Comparison of ENCODE assay signal across 1 cellular context in genomic region chr7:104548861-104549260, GRCh38.
TF ChIP-seq lines count a peak whose summit lies in the region.

No MANE protein-coding gene starts in this region.

TF ChIP-seq in HepG2, 621 proteins besides CTCF, POLR2A, EP300 and RAD21 (continued from another document):
- TF ChIP-seq PAXIP1 (CRISPR knock-in tag; conservative IDR thresholded peaks at IDR 0.05), result no peak
- no peak for TF ChIP-seq MTF2 (CRISPR knock-in tag; IDR thresholded peaks at IDR 0.05; ENCODE audit: borderline replicate concordance)
- no peak for TF ChIP-seq SNAPC2 (CRISPR knock-in tag; IDR thresholded peaks at IDR 0.05)
- TF ChIP-seq JDP2 (CRISPR knock-in tag; IDR thresholded peaks at IDR 0.05; ENCODE audit: borderline replicate concordance), result no peak
- no peak for TF ChIP-seq ZBTB3 (CRISPR knock-in tag; IDR thresholded peaks at IDR 0.05; ENCODE audit: borderline replicate concordance, low read depth)
- no peak for TF ChIP-seq ZBTB14 (CRISPR knock-in tag; IDR thresholded peaks at IDR 0.05)
- no peak for TF ChIP-seq ARNT2 (CRISPR knock-in tag; IDR thresholded peaks at IDR 0.05; ENCODE audit: low read depth)
- TF ChIP-seq NFE2 (CRISPR knock-in tag; IDR thresholded peaks at IDR 0.05), result no peak
- TF ChIP-seq ZFP82 (CRISPR knock-in tag; IDR thresholded peaks at IDR 0.05; ENCODE audit: borderline replicate concordance), result no peak
- TF ChIP-seq KAT2B (IDR thresholded peaks at IDR 0.05; ENCODE audit: borderline replicate concordance, low read depth, low read length), result no peak
- no peak for TF ChIP-seq MED8 (CRISPR knock-in tag; IDR thresholded peaks at IDR 0.05; ENCODE audit: insufficient replicate concordance)
- TF ChIP-seq ZNF17 (CRISPR knock-in tag; IDR thresholded peaks at IDR 0.05), result no peak
